In the genomic region with DNA sequence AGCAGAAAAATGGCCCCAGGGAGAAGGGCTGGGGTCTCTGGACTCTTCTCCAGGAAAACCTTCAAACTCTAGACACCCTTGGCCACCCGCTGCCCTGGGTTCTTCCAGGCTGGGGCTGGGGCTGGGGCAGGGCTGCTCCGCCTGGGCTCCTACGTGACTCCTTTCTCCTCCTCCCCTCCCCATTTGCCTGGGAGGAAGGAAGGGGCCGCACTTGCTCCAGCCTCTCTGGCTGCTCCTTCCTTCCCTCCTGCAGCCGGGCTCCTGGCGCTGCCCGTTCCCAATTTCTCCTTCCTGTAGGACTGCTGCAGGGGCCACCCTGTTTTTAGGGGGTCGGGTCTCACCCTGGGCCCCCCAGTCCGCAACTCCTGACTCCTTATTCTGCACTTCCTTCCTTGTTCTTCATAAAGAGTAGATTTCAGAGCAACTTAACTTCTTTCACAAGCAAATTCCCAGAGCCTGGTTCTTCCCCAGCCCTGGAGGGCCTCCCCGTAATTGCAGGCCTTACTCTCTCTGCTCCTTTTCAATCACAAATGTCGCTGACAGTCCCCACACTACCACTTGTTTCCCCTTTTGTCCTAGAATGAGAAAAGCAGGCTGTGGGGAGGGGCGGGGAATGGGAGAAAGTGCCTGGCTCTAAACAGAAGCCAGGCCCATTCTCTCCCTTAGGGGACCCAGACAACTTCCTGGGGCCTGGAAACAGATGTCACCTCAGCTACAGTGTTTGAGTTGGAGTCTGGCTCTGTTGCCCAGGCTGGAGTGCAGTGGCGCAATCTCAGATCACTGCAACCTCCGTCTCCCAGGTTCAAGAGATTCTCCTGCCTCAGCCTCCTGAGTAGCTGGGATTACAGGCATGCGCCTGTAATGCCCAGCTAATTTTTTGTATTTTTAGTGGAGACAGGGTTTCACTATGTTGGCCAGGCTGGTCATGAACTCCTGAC, we compare ENCODE assay signal across 19 cellular contexts.
A peak's percentile ranks its signal among the peaks of the same experiment; 100 is the strongest.
DNase-seq lines count a peak whose midpoint lies in the region; ATAC-seq and TF ChIP-seq lines count a peak whose summit lies in the region.
"Had no signal": no experiment of that assay in that cellular context is flagged by ENCODE, and none has a peak within 500 bp of the region (broad histone marks: within the 10 kb centered on the region; RNA-seq: fewer than 3 reads in every experiment).

No MANE protein-coding gene starts in this region.

- peak overlapping the region; percentile 58; the same call in 1 of the 2 replicates for H3K9ac ChIP-seq in iPS-20b (ENCODE audit: low read depth, low read length)

- H3K9me3 ChIP-seq in WERI-Rb-1 (ENCODE audit: severe bottlenecking) (no peaks in the 10 kb centered on the region), iPS-20b (ENCODE audit: insufficient read depth, low read depth, low read length) (no peaks in the 10 kb centered on the region), hepatocyte (ENCODE audit: low read depth) (no peaks in the 10 kb centered on the region), thyroid gland (no peaks in the 10 kb centered on the region)

- H3K79me2 ChIP-seq in hepatocyte: no peaks in the 10 kb centered on the region

- POLR2A ChIA-PET in RWPE1 (lab: Yijun Ruan, JAX; ENCODE audit: low non-redundant PET): no interaction called here

- H3K4me2 ChIP-seq in hepatocyte: no peak overlapping the region

- TF ChIP-seq CTCF in WERI-Rb-1 (IDR thresholded peaks at IDR 0.05; ENCODE audit: low read depth, low read length) (no peak), RWPE1 (conservative IDR thresholded peaks at IDR 0.05; ENCODE audit: low read depth) (no peak), hepatocyte (IDR thresholded peaks at IDR 0.05; ENCODE audit: poor library complexity) (no peak), thyroid gland (IDR thresholded peaks at IDR 0.05) (no peak)

- H2AFZ ChIP-seq in hepatocyte: no peak overlapping the region

- H3K4me3 ChIP-seq in WERI-Rb-1 (ENCODE audit: low read depth, low read length) (no peak overlapping the region), iPS-20b (ENCODE audit: low read length) (peak overlapping the region; percentile 50; the same call in 1 of the 2 replicates), hepatocyte (no peak overlapping the region), thyroid gland (replicated peaks in 1 of 3) (no peak overlapping the region)

- H3K36me3 ChIP-seq in WERI-Rb-1 (no peaks in the 10 kb centered on the region), iPS-20b (ENCODE audit: insufficient read depth, low read depth, low read length) (no peaks in the 10 kb centered on the region), hepatocyte (replicated peaks; ENCODE audit: insufficient read depth, low read depth) (no peaks in the 10 kb centered on the region), thyroid gland (no peaks in the 10 kb centered on the region)

- intact Hi-C loops in Right ventricle myocardium superior (cut with DNase I): no loop called here
- intact Hi-C loops in left cardiac atrium (cut with DNase I): no loop called here
- intact Hi-C loops in thyroid gland (cut with DNase I): no loop called here

- ATAC-seq in Right ventricle myocardium superior (ENCODE audit: poor library complexity) (no peak), left cardiac atrium (no peak), GM18498 (IDR thresholded peaks at IDR 0.05; ENCODE audit: unreplicated experiment) (no peak)

- peaks cover 15% of the 10 kb centered on the region; the same call in 1 of the 2 replicates for H3K4me1 ChIP-seq in iPS-20b (ENCODE audit: insufficient read depth, low read length)
- H3K4me1 ChIP-seq in hepatocyte (ENCODE audit: insufficient read depth): no peaks in the 10 kb centered on the region
- no peaks in the 10 kb centered on the region for H3K4me1 ChIP-seq in thyroid gland

- 50% methylated on average over 14 of the region's 15 CpGs for WGBS in hepatocyte (ENCODE audit: low lambda C conversion rate, missing lambda C conversion rate)
- WGBS in thyroid gland, 2 donors: 52 to 58% methylated on average over 12 to 15 of the region's 15 CpGs

- no peaks in the 10 kb centered on the region for H3K9me2 ChIP-seq in hepatocyte (replicated peaks; ENCODE audit: insufficient read depth)

- H4K20me1 ChIP-seq in hepatocyte (ENCODE audit: insufficient read depth, poor library complexity, severe bottlenecking): no peaks in the 10 kb centered on the region

- no peak for TF ChIP-seq POLR2A in thyroid gland (IDR thresholded peaks at IDR 0.05)

- CTCF ChIA-PET in RWPE1 (lab: Yijun Ruan, JAX): no interaction called here

- no peaks in the 10 kb centered on the region for H3K27me3 ChIP-seq in WERI-Rb-1 (ENCODE audit: insufficient read depth, low read depth, severe bottlenecking)
- H3K27me3 ChIP-seq in iPS-20b (ENCODE audit: insufficient read depth, low read length): no peaks in the 10 kb centered on the region; the same call in 1 of the 2 replicates
- H3K27me3 ChIP-seq in hepatocyte: peaks cover 36% of the 10 kb centered on the region
- no peaks in the 10 kb centered on the region for H3K27me3 ChIP-seq in thyroid gland

- H3K27ac ChIP-seq in WERI-Rb-1 (0 out of 2 replicates have a peak overlapping the region, but pooled peaks have one; percentile 45), iPS-20b (ENCODE audit: low read length) (peak overlapping the region; percentile 47), RWPE1 (no peak overlapping the region), hepatocyte (no peak overlapping the region), thyroid gland (no peak overlapping the region)
- H3K27ac ChIP-seq: C4-2B had no signal

- DNase-seq in Right ventricle myocardium superior: peak; percentile 21
- no peak for DNase-seq in left cardiac atrium
- DNase-seq in WERI-Rb-1: no peak
- no peak for DNase-seq in RWPE1 (ENCODE audit: low spot score)
- DNase-seq in hepatocyte (ENCODE audit: low spot score): no peak
- no peak for DNase-seq in thyroid gland
- DNase-seq: 8988T, COR-L47, DMS153, EL, KG1, NCI-H1048, NCI-H1694, NCI-H446, NCI-H774, SHP77 treated with DMSO at 0.1 percent for 48 hours had no signal

Comparison
In these comparisons a context has a peak if more than half of its experiments do, and no peak if none do; other contexts are left out.
1. H3K27ac ChIP-seq: peak in WERI-Rb-1 (single experiment) and iPS-20b (single experiment); none in RWPE1 (single experiment), hepatocyte (single experiment) and thyroid gland (0 of 3).